ENCODE assay signal across 2 cellular contexts in the genomic region with DNA sequence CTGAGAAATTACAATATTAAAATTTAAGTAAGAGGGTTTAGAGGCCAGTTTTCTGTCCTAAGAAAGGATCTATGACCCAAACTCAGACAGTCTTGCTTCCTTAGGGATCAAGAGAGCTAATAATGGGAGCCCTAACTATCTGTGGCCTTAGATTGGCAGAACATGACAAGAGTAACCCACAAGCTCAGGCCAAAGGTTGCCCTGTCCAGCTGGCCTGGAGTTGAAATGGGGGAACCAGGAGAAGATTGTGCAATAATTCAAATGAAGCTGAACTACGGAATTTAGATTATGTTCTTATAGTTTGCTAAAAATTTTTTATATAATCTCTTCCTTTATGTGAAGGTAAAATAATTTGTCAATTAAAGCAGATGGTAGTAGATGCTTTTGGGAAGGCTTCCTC.
A peak's percentile ranks its signal among the peaks of the same experiment; 100 is the strongest.
TF ChIP-seq lines count a peak whose summit lies in the region.

No MANE protein-coding gene starts in this region.

TF ChIP-seq in endothelial cell of umbilical vein, 7 proteins besides CTCF, POLR2A, EP300 and RAD21 (continued from another document):
- TF ChIP-seq, protein P1, sequence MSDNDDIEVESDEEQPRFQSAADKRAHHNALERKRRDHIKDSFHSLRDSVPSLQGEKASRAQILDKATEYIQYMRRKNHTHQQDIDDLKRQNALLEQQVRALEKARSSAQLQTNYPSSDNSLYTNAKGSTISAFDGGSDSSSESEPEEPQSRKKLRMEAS (IDR thresholded peaks at IDR 0.05; ENCODE audit: insufficient read depth, insufficient read length): no peak
- TF ChIP-seq EZH2 (IDR thresholded peaks at IDR 0.05; ENCODE audit: borderline replicate concordance, low read depth, low read length, severe bottlenecking) (no peak), JUN (IDR thresholded peaks at IDR 0.05; ENCODE audit: borderline replicate concordance, insufficient read depth, insufficient read length, low read depth) (no peak), FOS (IDR thresholded peaks at IDR 0.05; ENCODE audit: borderline replicate concordance, insufficient read depth, low read length) (no peak), POLR2AphosphoS5 (IDR thresholded peaks at IDR 0.05; ENCODE audit: insufficient read depth, low read depth, low read length) (no peak)

TF ChIP-seq in liver, 16 proteins besides CTCF, POLR2A, EP300 and RAD21 (continued from another document):
- TF ChIP-seq, protein P2, sequence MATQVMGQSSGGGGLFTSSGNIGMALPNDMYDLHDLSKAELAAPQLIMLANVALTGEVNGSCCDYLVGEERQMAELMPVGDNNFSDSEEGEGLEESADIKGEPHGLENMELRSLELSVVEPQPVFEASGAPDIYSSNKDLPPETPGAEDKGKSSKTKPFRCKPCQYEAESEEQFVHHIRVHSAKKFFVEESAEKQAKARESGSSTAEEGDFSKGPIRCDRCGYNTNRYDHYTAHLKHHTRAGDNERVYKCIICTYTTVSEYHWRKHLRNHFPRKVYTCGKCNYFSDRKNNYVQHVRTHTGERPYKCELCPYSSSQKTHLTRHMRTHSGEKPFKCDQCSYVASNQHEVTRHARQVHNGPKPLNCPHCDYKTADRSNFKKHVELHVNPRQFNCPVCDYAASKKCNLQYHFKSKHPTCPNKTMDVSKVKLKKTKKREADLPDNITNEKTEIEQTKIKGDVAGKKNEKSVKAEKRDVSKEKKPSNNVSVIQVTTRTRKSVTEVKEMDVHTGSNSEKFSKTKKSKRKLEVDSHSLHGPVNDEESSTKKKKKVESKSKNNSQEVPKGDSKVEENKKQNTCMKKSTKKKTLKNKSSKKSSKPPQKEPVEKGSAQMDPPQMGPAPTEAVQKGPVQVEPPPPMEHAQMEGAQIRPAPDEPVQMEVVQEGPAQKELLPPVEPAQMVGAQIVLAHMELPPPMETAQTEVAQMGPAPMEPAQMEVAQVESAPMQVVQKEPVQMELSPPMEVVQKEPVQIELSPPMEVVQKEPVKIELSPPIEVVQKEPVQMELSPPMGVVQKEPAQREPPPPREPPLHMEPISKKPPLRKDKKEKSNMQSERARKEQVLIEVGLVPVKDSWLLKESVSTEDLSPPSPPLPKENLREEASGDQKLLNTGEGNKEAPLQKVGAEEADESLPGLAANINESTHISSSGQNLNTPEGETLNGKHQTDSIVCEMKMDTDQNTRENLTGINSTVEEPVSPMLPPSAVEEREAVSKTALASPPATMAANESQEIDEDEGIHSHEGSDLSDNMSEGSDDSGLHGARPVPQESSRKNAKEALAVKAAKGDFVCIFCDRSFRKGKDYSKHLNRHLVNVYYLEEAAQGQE (IDR thresholded peaks at IDR 0.05): no peak
- TF ChIP-seq SP1 (IDR thresholded peaks at IDR 0.05): peak; percentile 83
- peak; percentile 59 for TF ChIP-seq NR2F2 (IDR thresholded peaks at IDR 0.05)
- TF ChIP-seq ATF3 (IDR thresholded peaks at IDR 0.05): no peak
- no peak for TF ChIP-seq ZBTB33 (IDR thresholded peaks at IDR 0.05)
- TF ChIP-seq HNF4A (conservative IDR thresholded peaks at IDR 0.05): peak; percentile 76 to 81
- TF ChIP-seq YY1 (IDR thresholded peaks at IDR 0.05): no peak
- no peak for TF ChIP-seq EGR1 (IDR thresholded peaks at IDR 0.05; ENCODE audit: low read depth in 2 of 2)
- TF ChIP-seq JUND (IDR thresholded peaks at IDR 0.05): peak in 1 of 2 donors; percentile 33
- no peak for TF ChIP-seq TAF1 (conservative IDR thresholded peaks at IDR 0.05)
- TF ChIP-seq FOXA2 (IDR thresholded peaks at IDR 0.05): no peak
- no peak for TF ChIP-seq FOXA1 (IDR thresholded peaks at IDR 0.05)
- peak; percentile 46 for TF ChIP-seq HNF4G (IDR thresholded peaks at IDR 0.05)
- TF ChIP-seq, protein P1 (IDR thresholded peaks at IDR 0.05): no peak
